In the genomic region with DNA sequence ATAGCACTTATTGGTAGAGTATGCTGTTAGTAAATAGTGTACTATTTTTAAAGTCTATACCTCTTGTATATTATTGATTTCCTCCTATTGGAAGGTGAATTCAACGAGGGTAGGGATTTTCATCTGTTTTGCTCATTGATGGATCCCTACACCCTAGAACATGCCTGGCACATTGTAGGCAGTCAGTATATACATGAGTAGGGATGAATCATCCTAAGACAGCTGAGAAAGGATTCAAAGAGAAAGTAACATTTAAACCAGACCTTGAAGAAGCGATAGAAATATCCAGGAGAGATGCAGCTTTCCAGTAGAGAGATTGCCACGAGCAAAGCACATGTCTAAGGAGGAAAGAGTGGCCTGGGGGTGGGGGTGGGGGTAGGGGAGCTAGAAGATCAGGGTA, we compare ENCODE assay signal across 16 cellular contexts.
"Had no signal": no experiment of that assay in that cellular context is flagged by ENCODE, and none has a peak within 500 bp of the region (broad histone marks: within the 10 kb centered on the region; RNA-seq: fewer than 3 reads in every experiment).

No MANE protein-coding gene starts in this region.

- H3K4me3 ChIP-seq: colonic mucosa, esophagus squamous epithelium, thyroid gland had no signal

- H3K27ac Mint-ChIP-seq: naive thymus-derived CD4-positive, alpha-beta T cell; type B pancreatic cell had no signal

- H3K4me3 Mint-ChIP-seq: naive thymus-derived CD4-positive, alpha-beta T cell; type B pancreatic cell had no signal

- H3K4me1 ChIP-seq: colonic mucosa, esophagus squamous epithelium, thyroid gland had no signal

- H3K9me3 Mint-ChIP-seq: type B pancreatic cell had no signal

- DNase-seq: colonic mucosa; dermis blood vessel endothelial cell; esophagus squamous epithelium; foreskin melanocyte; head of caudate nucleus; hippocampal formation; kidney glomerular epithelial cell; naive thymus-derived CD4-positive, alpha-beta T cell; posterior cingulate gyrus; small intestine; stimulated activated CD4-positive, alpha-beta T cell treated with anti-CD3 and anti-CD28 coated beads, Interleukin-2, amount 100 ng/mL, for 48 hours; stimulated activated naive CD4-positive, alpha-beta T cell treated with Interleukin-2 at 50 U/mL for 16 hours; thyroid gland had no signal

- H3K36me3 ChIP-seq: colonic mucosa, esophagus squamous epithelium, neutrophil, thyroid gland had no signal

- H3K27ac ChIP-seq: colonic mucosa, esophagus squamous epithelium, neutrophil, thyroid gland had no signal

- H3K27me3 ChIP-seq: colonic mucosa, esophagus squamous epithelium, neutrophil, thyroid gland had no signal

- H3K9me3 ChIP-seq: colonic mucosa, esophagus squamous epithelium, neutrophil, thyroid gland had no signal

- H3K36me3 Mint-ChIP-seq: naive thymus-derived CD4-positive, alpha-beta T cell; type B pancreatic cell had no signal

- H3K4me1 Mint-ChIP-seq: naive thymus-derived CD4-positive, alpha-beta T cell had no signal

- ATAC-seq: naive thymus-derived CD4-positive, alpha-beta T cell; sciatic nerve had no signal
